In genomic region chr1:197838836-197839235, GRCh38 we compare ENCODE assay signal across 10 cellular contexts.
A peak's percentile ranks its signal among the peaks of the same experiment; 100 is the strongest.
DNase-seq lines count a peak whose midpoint lies in the region; ATAC-seq and TF ChIP-seq lines count a peak whose summit lies in the region.
"Had no signal": no experiment of that assay in that cellular context is flagged by ENCODE, and none has a peak within 500 bp of the region (broad histone marks: within the 10 kb centered on the region; RNA-seq: fewer than 3 reads in every experiment).

No MANE protein-coding gene starts in this region.

- peak; percentile 62 for DNase-seq in Daoy (ENCODE audit: low read depth)
- peak; percentile 49 for DNase-seq in KBM-7
- peak; percentile 57 for DNase-seq in adipocyte (ENCODE audit: low read depth)
- no peak for DNase-seq in mucosa of descending colon
- DNase-seq in left ventricle myocardium inferior = no peak
- DNase-seq in body of pancreas = no peak
- DNase-seq: NCI-H1092 treated with DMSO at 0.1 percent for 48 hours, right cardiac atrium had no signal

- WGBS in body of pancreas, 2 donors = 81 to 89% methylated on average over 3 of the region's 3 CpGs

- no peaks in the 10 kb centered on the region for H3K36me3 ChIP-seq in adipocyte (ENCODE audit: control insufficient read depth, insufficient read depth, low read length, severe bottlenecking)
- no peaks in the 10 kb centered on the region for H3K36me3 ChIP-seq in mucosa of descending colon (ENCODE audit: low read depth)
- H3K36me3 ChIP-seq in left ventricle myocardium inferior = no peaks in the 10 kb centered on the region
- no peaks in the 10 kb centered on the region for H3K36me3 ChIP-seq in body of pancreas (replicated peaks in 1 of 2; ENCODE audit: insufficient read depth in 1 of 2, low read depth in 2 of 2)

- peak overlapping the region; percentile 41 for H3K4me3 ChIP-seq in adipocyte (ENCODE audit: low read length)
- H3K4me3 ChIP-seq in mucosa of descending colon = no peak overlapping the region
- no peak overlapping the region for H3K4me3 ChIP-seq in left ventricle myocardium inferior
- H3K4me3 ChIP-seq in body of pancreas = no peak overlapping the region

- H3K9ac ChIP-seq in adipocyte (ENCODE audit: low read length) = no peak overlapping the region

- TF ChIP-seq CTCF in mucosa of descending colon (IDR thresholded peaks at IDR 0.05) (no peak), left ventricle myocardium inferior (IDR thresholded peaks at IDR 0.05; ENCODE audit: borderline replicate concordance) (no peak), body of pancreas (IDR thresholded peaks at IDR 0.05) (no peak)

- H3K4me1 ChIP-seq in adipocyte (ENCODE audit: control insufficient read depth, insufficient read depth, low read length) (peaks cover 21% of the 10 kb centered on the region), mucosa of descending colon (ENCODE audit: low read depth) (no peaks in the 10 kb centered on the region), left ventricle myocardium inferior (no peaks in the 10 kb centered on the region), body of pancreas (no peaks in the 10 kb centered on the region)

- in situ Hi-C loops in KBM-7 (cut with MboI; ENCODE audit: low pct_unique_long_range_greater_than_20kb, low sequenced_read_pairs) = no loop called here

- no peaks in the 10 kb centered on the region for H3K9me3 ChIP-seq in adipocyte (ENCODE audit: control insufficient read depth, low read length)
- no peaks in the 10 kb centered on the region for H3K9me3 ChIP-seq in mucosa of descending colon
- H3K9me3 ChIP-seq in left ventricle myocardium inferior (replicated peaks) = no peaks in the 10 kb centered on the region
- no peaks in the 10 kb centered on the region for H3K9me3 ChIP-seq in body of pancreas

- intact Hi-C loops in mucosa of descending colon (cut with DNase I, micrococcal nuclease) = no loop called here
- intact Hi-C loops in left ventricle myocardium inferior (cut with micrococcal nuclease) = no loop called here
- intact Hi-C loops in body of pancreas (cut with DNase I) = no loop called here

- peak; percentile 75 for ATAC-seq in mucosa of descending colon
- no peak for ATAC-seq in GM19467 (IDR thresholded peaks at IDR 0.05; ENCODE audit: unreplicated experiment)
- no peak for ATAC-seq in GM18867 (IDR thresholded peaks at IDR 0.05; ENCODE audit: unreplicated experiment)
- no peak for ATAC-seq in body of pancreas
- ATAC-seq: right cardiac atrium had no signal

- no peak for TF ChIP-seq POLR2A in body of pancreas (IDR thresholded peaks at IDR 0.05)

- H3K27ac ChIP-seq in left ventricle myocardium inferior (replicated peaks) (no peak overlapping the region), body of pancreas (no peak overlapping the region)

- H3K27me3 ChIP-seq in adipocyte (replicated peaks; ENCODE audit: control insufficient read depth, insufficient read depth, low read length) (no peaks in the 10 kb centered on the region), left ventricle myocardium inferior (ENCODE audit: low read depth) (no peaks in the 10 kb centered on the region), body of pancreas (no peaks in the 10 kb centered on the region)

Comparison
In these comparisons a context has a peak if more than half of its experiments do, and no peak if none do; other contexts are left out.
1. DNase-seq: peak in Daoy (single experiment), KBM-7 (single experiment) and adipocyte (single experiment); none in mucosa of descending colon (0 of 3), left ventricle myocardium inferior (single experiment) and body of pancreas (0 of 4).